10 cellular contexts compared by ENCODE assay signal in genomic region chr16:2663553-2664521, GRCh38. TPM values are rescaled to one million over a fixed set of nuclear protein-coding genes. Genes with fewer than 3 reads are reported as not detected.
DNase-seq lines count a peak whose midpoint lies in the region; ATAC-seq and TF ChIP-seq lines count a peak whose summit lies in the region.
"Had no signal": no experiment of that assay in that cellular context is flagged by ENCODE, and none has a peak within 500 bp of the region (broad histone marks: within the 10 kb centered on the region; RNA-seq: fewer than 3 reads in every experiment).

No MANE protein-coding gene starts in this region.

- H3K4me3 ChIP-seq in right cardiac atrium (ENCODE audit: low read length): no peak overlapping the region
- H3K4me3 ChIP-seq in transverse colon: no peak overlapping the region
- H3K4me3 ChIP-seq: BLaER1 had no signal

- TF ChIP-seq CTCF in transverse colon (IDR thresholded peaks at IDR 0.05): no peak

- peaks cover 82% of the 10 kb centered on the region for H3K36me3 Mint-ChIP-seq in activated T-helper 2 cell treated with anti-CD3 and anti-CD28 coated beads, Interferon-gamma antibody, Interleukin-2, Interleukin-4, amounts not matched to agents 10 μg/mL and 5 μg/mL and 100 μg/mL, durations not matched to agents 14 hours and 24 hours and 36 hours (ENCODE audit: low read depth)

- H3K27me3 ChIP-seq in right cardiac atrium (ENCODE audit: control insufficient read depth, insufficient read depth) (no peaks in the 10 kb centered on the region), transverse colon (no peaks in the 10 kb centered on the region)
- H3K27me3 ChIP-seq: BLaER1 had no signal

- peak; percentile 67 for DNase-seq in activated CD8-positive, alpha-beta memory T cell treated with anti-CD3 and anti-CD28 coated beads for 24 hours
- DNase-seq in activated CD8-positive, alpha-beta memory T cell treated with anti-CD3 and anti-CD28 coated beads, Interleukin-2, amount 50 U/mL, for 4 hours: no peak
- DNase-seq in activated T-helper 2 cell treated with anti-CD3 and anti-CD28 coated beads, Interferon-gamma antibody, Interleukin-2, Interleukin-4, amounts not matched to agents 10 μg/mL and 5 μg/mL and 100 μg/mL, durations not matched to agents 14 hours and 24 hours and 36 hours (ENCODE audit: low spot score): peak; percentile 31
- DNase-seq in right cardiac atrium (no peak), transverse colon (peak; percentile 54), T-helper 9 cell (no peak), G401 (ENCODE audit: low spot score) (no peak)
- DNase-seq: effector CD4-positive, alpha-beta T cell had no signal

- H3K27ac ChIP-seq in right cardiac atrium (ENCODE audit: low read length): no peak overlapping the region
- peak overlapping the region; percentile 69 to 86 (median 77) for H3K27ac ChIP-seq in transverse colon
- H3K27ac ChIP-seq: BLaER1 had no signal

- peak overlapping the region; percentile 95 for H3K27ac Mint-ChIP-seq in activated T-helper 2 cell treated with anti-CD3 and anti-CD28 coated beads, Interferon-gamma antibody, Interleukin-2, Interleukin-4, amounts not matched to agents 10 μg/mL and 5 μg/mL and 100 μg/mL, durations not matched to agents 14 hours and 24 hours and 36 hours

- H3K4me3 Mint-ChIP-seq in activated T-helper 2 cell treated with anti-CD3 and anti-CD28 coated beads, Interferon-gamma antibody, Interleukin-2, Interleukin-4, amounts not matched to agents 10 μg/mL and 5 μg/mL and 100 μg/mL, durations not matched to agents 14 hours and 24 hours and 36 hours (ENCODE audit: low read depth): peak overlapping the region; percentile 78

- H3K9me3 ChIP-seq in right cardiac atrium (ENCODE audit: control insufficient read depth, low read length) (no peaks in the 10 kb centered on the region), transverse colon (no peaks in the 10 kb centered on the region)
- H3K9me3 ChIP-seq: BLaER1 had no signal

- peaks cover 54% of the 10 kb centered on the region for H3K4me1 Mint-ChIP-seq in activated T-helper 2 cell treated with anti-CD3 and anti-CD28 coated beads, Interferon-gamma antibody, Interleukin-2, Interleukin-4, amounts not matched to agents 10 μg/mL and 5 μg/mL and 100 μg/mL, durations not matched to agents 14 hours and 24 hours and 36 hours (ENCODE audit: low read depth)

- H3K27me3 Mint-ChIP-seq in activated T-helper 2 cell treated with anti-CD3 and anti-CD28 coated beads, Interferon-gamma antibody, Interleukin-2, Interleukin-4, amounts not matched to agents 10 μg/mL and 5 μg/mL and 100 μg/mL, durations not matched to agents 14 hours and 24 hours and 36 hours (ENCODE audit: low read depth): no peaks in the 10 kb centered on the region

- ATAC-seq in right cardiac atrium (peak; percentile 27 to 55), HG02763 (IDR thresholded peaks at IDR 0.05; ENCODE audit: unreplicated experiment) (no peak)

- H3K9me3 Mint-ChIP-seq in activated T-helper 2 cell treated with anti-CD3 and anti-CD28 coated beads, Interferon-gamma antibody, Interleukin-2, Interleukin-4, amounts not matched to agents 10 μg/mL and 5 μg/mL and 100 μg/mL, durations not matched to agents 14 hours and 24 hours and 36 hours: no peaks in the 10 kb centered on the region

- in situ Hi-C loops in transverse colon (cut with MboI; ENCODE audit: low pct_ligation_motif_present in 1 of 4, low pct_unique_long_range_greater_than_20kb in 1 of 4, low sequenced_read_pairs in 3 of 4) (no loop called here), G401 (cut with HindIII; ENCODE audit: low sequenced_read_pairs) (no loop called here)

- H3K4me1 ChIP-seq in right cardiac atrium (ENCODE audit: control insufficient read depth, insufficient read depth, low read length): no peaks in the 10 kb centered on the region
- H3K4me1 ChIP-seq in transverse colon: peaks cover 8 to 25% (median 18%) of the 10 kb centered on the region in 4 donors
- H3K4me1 ChIP-seq: BLaER1 had no signal

- intact Hi-C loops in activated T-helper 2 cell treated with anti-CD3 and anti-CD28 coated beads, Interferon-gamma antibody, Interleukin-2, Interleukin-4, amounts not matched to agents 10 μg/mL and 5 μg/mL and 100 μg/mL, durations not matched to agents 14 hours and 24 hours and 36 hours (cut with micrococcal nuclease): loop anchor here (1.0 kb wide), 1 partner anchor 18 kb away; the partner anchor contains the start of gene KCTD5
- intact Hi-C loops in right cardiac atrium (cut with DNase I) (no loop called here), transverse colon (cut with DNase I; ENCODE audit: low total_unique reads) (loop anchor here (10.0 kb wide), 1 partner anchor 679 kb away; the partner anchor contains the start of genes GFER, NOXO1 and SYNGR3)

- TF ChIP-seq POLR2A in transverse colon (IDR thresholded peaks at IDR 0.05): no peak

- no peak for TF ChIP-seq EP300 in transverse colon (IDR thresholded peaks at IDR 0.05; ENCODE audit: low read depth)

- peaks cover 0 to 3% (median 1%) of the 10 kb centered on the region in 4 donors for H3K36me3 ChIP-seq in transverse colon

- 68% methylated on average over 23 of the region's 23 CpGs for WGBS in right cardiac atrium
- 32 to 38% methylated on average over 16 to 23 of the region's 23 CpGs for WGBS in transverse colon (ENCODE audit: low coverage in 1 of 2), 2 donors

RNA-seq across cellular contexts. Expression of gene KCTD5, which starts 18.5 kb away (rescaled TPM):
- total RNA-seq in activated T-helper 2 cell treated with anti-CD3 and anti-CD28 coated beads, Interferon-gamma antibody, Interleukin-2, Interleukin-4, amounts not matched to agents 10 μg/mL and 5 μg/mL and 100 μg/mL, durations not matched to agents 14 hours and 24 hours and 36 hours: 65.5 and 68.5 TPM in 2 replicates
- total RNA-seq in right cardiac atrium (10 to 100 TPM; 10.6 to 13.7 (median 12.0) TPM), transverse colon (100 to 1,000 TPM in 1 of 4 donors, 10 to 100 TPM in 3; 44.2 to 107 (median 60.3) TPM)
- polyA plus RNA-seq in right cardiac atrium: 11.1 TPM
- total RNA-seq in G401 (2014; rRNA removed; shearing (Covaris generic)): 88.2 and 89.7 TPM in 2 replicates

RNA-seq across cellular contexts. Expression of gene PRSS27, which starts 56.2 kb away (rescaled TPM):
- 1.8 and 2.1 TPM in 2 replicates for total RNA-seq in activated T-helper 2 cell treated with anti-CD3 and anti-CD28 coated beads, Interferon-gamma antibody, Interleukin-2, Interleukin-4, amounts not matched to agents 10 μg/mL and 5 μg/mL and 100 μg/mL, durations not matched to agents 14 hours and 24 hours and 36 hours
- total RNA-seq in right cardiac atrium (under 1 TPM; 0.32 to 0.64 (median 0.37) TPM), transverse colon (1 to 10 TPM in 1 of 4 donors, not detected in 3; 1.3 TPM)
- polyA plus RNA-seq in right cardiac atrium: 0.25 TPM
- 1.2 and 1.4 TPM in 2 replicates for total RNA-seq in G401 (2014; rRNA removed; shearing (Covaris generic))

Comparison
In these comparisons a context has a peak if more than half of its experiments do, and no peak if none do; other contexts are left out.
1. DNase-seq: peak in activated CD8-positive, alpha-beta memory T cell treated with anti-CD3 and anti-CD28 coated beads for 24 hours (single experiment), activated T-helper 2 cell treated with anti-CD3 and anti-CD28 coated beads, Interferon-gamma antibody, Interleukin-2, Interleukin-4, amounts not matched to agents 10 μg/mL and 5 μg/mL and 100 μg/mL, durations not matched to agents 14 hours and 24 hours and 36 hours (single experiment) and transverse colon (single experiment); none in activated CD8-positive, alpha-beta memory T cell treated with anti-CD3 and anti-CD28 coated beads, Interleukin-2, amount 50 U/mL, for 4 hours (single experiment), right cardiac atrium (0 of 3), T-helper 9 cell (single experiment) and G401 (single experiment).
2. intact Hi-C loops: an anchor here in activated T-helper 2 cell treated with anti-CD3 and anti-CD28 coated beads, Interferon-gamma antibody, Interleukin-2, Interleukin-4, amounts not matched to agents 10 μg/mL and 5 μg/mL and 100 μg/mL, durations not matched to agents 14 hours and 24 hours and 36 hours (1.0 kb wide) and transverse colon (10.0 kb wide); none called in right cardiac atrium.